Comparison of ENCODE assay signal across 1 cellular context in genomic region chr13:33260168-33261098, GRCh38.
TF ChIP-seq lines count a peak whose summit lies in the region.

No MANE protein-coding gene starts in this region.

TF ChIP-seq in HepG2, 621 proteins besides CTCF, POLR2A, EP300 and RAD21 (continued from another document and continues in another):
- TF ChIP-seq, protein P1, sequence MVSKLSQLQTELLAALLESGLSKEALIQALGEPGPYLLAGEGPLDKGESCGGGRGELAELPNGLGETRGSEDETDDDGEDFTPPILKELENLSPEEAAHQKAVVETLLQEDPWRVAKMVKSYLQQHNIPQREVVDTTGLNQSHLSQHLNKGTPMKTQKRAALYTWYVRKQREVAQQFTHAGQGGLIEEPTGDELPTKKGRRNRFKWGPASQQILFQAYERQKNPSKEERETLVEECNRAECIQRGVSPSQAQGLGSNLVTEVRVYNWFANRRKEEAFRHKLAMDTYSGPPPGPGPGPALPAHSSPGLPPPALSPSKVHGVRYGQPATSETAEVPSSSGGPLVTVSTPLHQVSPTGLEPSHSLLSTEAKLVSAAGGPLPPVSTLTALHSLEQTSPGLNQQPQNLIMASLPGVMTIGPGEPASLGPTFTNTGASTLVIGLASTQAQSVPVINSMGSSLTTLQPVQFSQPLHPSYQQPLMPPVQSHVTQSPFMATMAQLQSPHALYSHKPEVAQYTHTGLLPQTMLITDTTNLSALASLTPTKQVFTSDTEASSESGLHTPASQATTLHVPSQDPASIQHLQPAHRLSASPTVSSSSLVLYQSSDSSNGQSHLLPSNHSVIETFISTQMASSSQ (IDR thresholded peaks at IDR 0.05; ENCODE audit: low read depth), result peak; percentile 85
- TF ChIP-seq, protein P1 (CRISPR knock-in tag; IDR thresholded peaks at IDR 0.05; ENCODE audit: borderline replicate concordance), result peak; percentile 91
- TF ChIP-seq NR2F1 (CRISPR knock-in tag; IDR thresholded peaks at IDR 0.05), result peak in 1 of 2 experiments; percentile 63; a peak in 2 of 4 replicates
- no peak for TF ChIP-seq KAT7 (CRISPR knock-in tag; IDR thresholded peaks at IDR 0.05; ENCODE audit: borderline replicate concordance)
- no peak for TF ChIP-seq ZKSCAN1 (IDR thresholded peaks at IDR 0.05; ENCODE audit: low read length)
- TF ChIP-seq, protein P2, sequence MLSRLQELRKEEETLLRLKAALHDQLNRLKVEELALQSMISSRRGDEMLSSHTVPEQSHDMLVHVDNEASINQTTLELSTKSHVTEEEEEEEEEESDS (CRISPR knock-in tag; IDR thresholded peaks at IDR 0.05; ENCODE audit: borderline replicate concordance), result no peak
- 0 out of 2 replicates have a peak, but pooled peaks have one; percentile 24 for TF ChIP-seq SNAPC4 (CRISPR knock-in tag; IDR thresholded peaks at IDR 0.05)
- TF ChIP-seq ZNF3 (CRISPR knock-in tag; IDR thresholded peaks at IDR 0.05), result peak; percentile 72; the same call in 1 of the 2 replicates
- TF ChIP-seq ZNF407 (CRISPR knock-in tag; IDR thresholded peaks at IDR 0.05; ENCODE audit: not compliant biosample characterization), result no peak
- TF ChIP-seq XRCC5 (optimal IDR thresholded peaks at IDR 0.05; ENCODE audit: low read length), result no peak
- TF ChIP-seq KAT2B (IDR thresholded peaks at IDR 0.05; ENCODE audit: borderline replicate concordance, low read depth, low read length), result no peak
- TF ChIP-seq, protein P3, sequence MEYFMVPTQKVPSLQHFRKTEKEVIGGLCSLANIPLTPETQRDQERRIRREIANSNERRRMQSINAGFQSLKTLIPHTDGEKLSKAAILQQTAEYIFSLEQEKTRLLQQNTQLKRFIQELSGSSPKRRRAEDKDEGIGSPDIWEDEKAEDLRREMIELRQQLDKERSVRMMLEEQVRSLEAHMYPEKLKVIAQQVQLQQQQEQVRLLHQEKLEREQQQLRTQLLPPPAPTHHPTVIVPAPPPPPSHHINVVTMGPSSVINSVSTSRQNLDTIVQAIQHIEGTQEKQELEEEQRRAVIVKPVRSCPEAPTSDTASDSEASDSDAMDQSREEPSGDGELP (IDR thresholded peaks at IDR 0.05; ENCODE audit: borderline replicate concordance, low read depth), result peak; percentile 88; the same call in 1 of the 2 replicates
- TF ChIP-seq ZNF790 (CRISPR knock-in tag; IDR thresholded peaks at IDR 0.05; ENCODE audit: borderline replicate concordance), result no peak
- 0 out of 2 replicates have a peak, but pooled peaks have one; percentile 56 for TF ChIP-seq MIER2 (CRISPR knock-in tag; IDR thresholded peaks at IDR 0.05)
- peak; percentile 99 for TF ChIP-seq SOX5 (CRISPR knock-in tag; IDR thresholded peaks at IDR 0.05; ENCODE audit: borderline replicate concordance)
- 0 out of 2 replicates have a peak, but pooled peaks have one; percentile 59 for TF ChIP-seq ZNF543 (CRISPR knock-in tag; IDR thresholded peaks at IDR 0.05)
- TF ChIP-seq CENPT (CRISPR knock-in tag; IDR thresholded peaks at IDR 0.05; ENCODE audit: low read depth), result no peak
- TF ChIP-seq, protein P4, sequence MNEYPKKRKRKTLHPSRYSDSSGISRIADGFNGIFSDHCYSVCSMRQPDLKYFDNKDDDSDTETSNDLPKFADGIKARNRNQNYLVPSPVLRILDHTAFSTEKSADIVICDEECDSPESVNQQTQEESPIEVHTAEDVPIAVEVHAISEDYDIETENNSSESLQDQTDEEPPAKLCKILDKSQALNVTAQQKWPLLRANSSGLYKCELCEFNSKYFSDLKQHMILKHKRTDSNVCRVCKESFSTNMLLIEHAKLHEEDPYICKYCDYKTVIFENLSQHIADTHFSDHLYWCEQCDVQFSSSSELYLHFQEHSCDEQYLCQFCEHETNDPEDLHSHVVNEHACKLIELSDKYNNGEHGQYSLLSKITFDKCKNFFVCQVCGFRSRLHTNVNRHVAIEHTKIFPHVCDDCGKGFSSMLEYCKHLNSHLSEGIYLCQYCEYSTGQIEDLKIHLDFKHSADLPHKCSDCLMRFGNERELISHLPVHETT (CRISPR knock-in tag; conservative IDR thresholded peaks at IDR 0.05), result no peak
- no peak for TF ChIP-seq ZNF446 (CRISPR knock-in tag; IDR thresholded peaks at IDR 0.05)
- no peak for TF ChIP-seq ZNF615 (CRISPR knock-in tag; IDR thresholded peaks at IDR 0.05; ENCODE audit: borderline replicate concordance)
- no peak for TF ChIP-seq ZNF782 (CRISPR knock-in tag; IDR thresholded peaks at IDR 0.05; ENCODE audit: borderline replicate concordance)
- no peak for TF ChIP-seq ZNF883 (CRISPR knock-in tag; IDR thresholded peaks at IDR 0.05; ENCODE audit: not compliant biosample characterization)
- TF ChIP-seq KLF11 (CRISPR knock-in tag; IDR thresholded peaks at IDR 0.05), result no peak
- TF ChIP-seq TBX3 (IDR thresholded peaks at IDR 0.05; ENCODE audit: borderline replicate concordance), result peak; percentile 94
- no peak; the same call in 1 of the 2 replicates for TF ChIP-seq SAFB2 (CRISPR knock-in tag; IDR thresholded peaks at IDR 0.05; ENCODE audit: borderline replicate concordance, low read depth)
- no peak for TF ChIP-seq CC2D1A (CRISPR knock-in tag; IDR thresholded peaks at IDR 0.05)
- no peak for TF ChIP-seq FIP1L1 (IDR thresholded peaks at IDR 0.05; ENCODE audit: borderline replicate concordance, insufficient read depth, low read depth, low read length)
- TF ChIP-seq AKNA (CRISPR knock-in tag; IDR thresholded peaks at IDR 0.05; ENCODE audit: borderline replicate concordance), result no peak
- no peak for TF ChIP-seq ZMAT3 (CRISPR knock-in tag; conservative IDR thresholded peaks at IDR 0.05)
- TF ChIP-seq ZMYM3 (CRISPR knock-in tag; IDR thresholded peaks at IDR 0.05), result peak; percentile 71
- no peak for TF ChIP-seq ZNF550 (CRISPR knock-in tag; IDR thresholded peaks at IDR 0.05; ENCODE audit: borderline replicate concordance)
